In the genomic region with DNA sequence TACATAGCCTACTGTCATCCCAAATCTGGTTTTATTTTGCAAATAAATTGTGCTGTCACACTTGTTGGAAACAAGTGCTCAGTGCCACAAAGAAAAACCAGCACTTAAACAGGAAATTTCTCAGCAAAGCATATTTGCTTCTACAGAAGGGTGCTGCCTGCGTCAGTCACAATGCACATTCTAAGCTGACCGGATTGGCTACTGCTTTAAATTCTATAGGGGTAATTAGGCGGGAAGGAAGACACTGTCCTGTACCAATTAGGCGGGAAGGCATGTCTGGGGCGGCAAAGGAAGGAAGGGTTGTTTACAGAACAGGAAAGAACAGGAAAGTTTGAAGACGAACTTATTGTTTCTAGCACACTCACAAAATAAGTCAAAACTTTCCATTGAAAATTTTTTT, we compare ENCODE assay signal across 9 cellular contexts. TPM values are rescaled to one million over a fixed set of nuclear protein-coding genes. Genes with fewer than 3 reads are reported as not detected.
DNase-seq lines count a peak whose midpoint lies in the region; ATAC-seq and TF ChIP-seq lines count a peak whose summit lies in the region.
"Had no signal": no experiment of that assay in that cellular context is flagged by ENCODE, and none has a peak within 500 bp of the region (broad histone marks: within the 10 kb centered on the region; RNA-seq: fewer than 3 reads in every experiment).

No MANE protein-coding gene starts in this region.

- H3K27ac Mint-ChIP-seq in activated T-helper 2 cell treated with anti-CD3 and anti-CD28 coated beads, Interferon-gamma antibody, Interleukin-2, Interleukin-4, amounts not matched to agents 10 μg/mL and 5 μg/mL and 100 μg/mL, durations not matched to agents 14 hours and 24 hours and 36 hours: peak overlapping the region; percentile 97
- H3K27ac Mint-ChIP-seq in stimulated activated naive B cell treated with anti-CD40 and anti-IgM and Interleukin-4, amounts not matched to agents 10 μg/mL and 1 μg/mL and 100 μg/mL, for 72 hours: peak overlapping the region; percentile 89

- H3K9me2 ChIP-seq in hepatocyte (replicated peaks; ENCODE audit: insufficient read depth): no peaks in the 10 kb centered on the region

- H3K27ac ChIP-seq in KOPT-K1 (ENCODE audit: low read depth, low read length, poor library complexity, severe bottlenecking): peak overlapping the region; percentile 97
- no peak overlapping the region for H3K27ac ChIP-seq in hepatocyte
- H3K27ac ChIP-seq: A549 had no signal

- peaks cover 60% of the 10 kb centered on the region for H3K4me1 Mint-ChIP-seq in activated T-helper 2 cell treated with anti-CD3 and anti-CD28 coated beads, Interferon-gamma antibody, Interleukin-2, Interleukin-4, amounts not matched to agents 10 μg/mL and 5 μg/mL and 100 μg/mL, durations not matched to agents 14 hours and 24 hours and 36 hours (ENCODE audit: low read depth)
- peaks cover 44 to 71% of the 10 kb centered on the region in 2 donors for H3K4me1 Mint-ChIP-seq in stimulated activated naive B cell treated with anti-CD40 and anti-IgM and Interleukin-4, amounts not matched to agents 10 μg/mL and 1 μg/mL and 100 μg/mL, for 72 hours

- no peak overlapping the region for H2AFZ ChIP-seq in hepatocyte

- H3K4me3 Mint-ChIP-seq in activated T-helper 2 cell treated with anti-CD3 and anti-CD28 coated beads, Interferon-gamma antibody, Interleukin-2, Interleukin-4, amounts not matched to agents 10 μg/mL and 5 μg/mL and 100 μg/mL, durations not matched to agents 14 hours and 24 hours and 36 hours (ENCODE audit: low read depth): peak overlapping the region; percentile 88
- H3K4me3 Mint-ChIP-seq in stimulated activated naive B cell treated with anti-CD40 and anti-IgM and Interleukin-4, amounts not matched to agents 10 μg/mL and 1 μg/mL and 100 μg/mL, for 72 hours: peak overlapping the region; percentile 79 to 87

- H3K27me3 ChIP-seq in hepatocyte: no peaks in the 10 kb centered on the region

- intact Hi-C loops in activated T-helper 2 cell treated with anti-CD3 and anti-CD28 coated beads, Interferon-gamma antibody, Interleukin-2, Interleukin-4, amounts not matched to agents 10 μg/mL and 5 μg/mL and 100 μg/mL, durations not matched to agents 14 hours and 24 hours and 36 hours (cut with micrococcal nuclease): loop anchor here (1.0 to 5.0 kb wide), 3 partner anchors 34 to 1250 kb away; a partner anchor contains a TSS

- H3K9me3 Mint-ChIP-seq in activated T-helper 2 cell treated with anti-CD3 and anti-CD28 coated beads, Interferon-gamma antibody, Interleukin-2, Interleukin-4, amounts not matched to agents 10 μg/mL and 5 μg/mL and 100 μg/mL, durations not matched to agents 14 hours and 24 hours and 36 hours: no peaks in the 10 kb centered on the region
- H3K9me3 Mint-ChIP-seq in stimulated activated naive B cell treated with anti-CD40 and anti-IgM and Interleukin-4, amounts not matched to agents 10 μg/mL and 1 μg/mL and 100 μg/mL, for 72 hours: no peaks in the 10 kb centered on the region

- peaks cover 81% of the 10 kb centered on the region for H3K36me3 Mint-ChIP-seq in activated T-helper 2 cell treated with anti-CD3 and anti-CD28 coated beads, Interferon-gamma antibody, Interleukin-2, Interleukin-4, amounts not matched to agents 10 μg/mL and 5 μg/mL and 100 μg/mL, durations not matched to agents 14 hours and 24 hours and 36 hours (ENCODE audit: low read depth)
- H3K36me3 Mint-ChIP-seq in stimulated activated naive B cell treated with anti-CD40 and anti-IgM and Interleukin-4, amounts not matched to agents 10 μg/mL and 1 μg/mL and 100 μg/mL, for 72 hours: peaks cover 38 to 54% of the 10 kb centered on the region in 2 donors

- DNase-seq in SIG-M5 treated with dmso at 0.1 percent for 504 hours (lab: John Stamatoyannopoulos, UW; ENCODE audit: unreplicated experiment) (peak; percentile 16), SIG-M5 (lab: John Stamatoyannopoulos, UW) (no peak), hepatocyte (ENCODE audit: low spot score) (no peak), NCI-H345 (lab: John Stamatoyannopoulos, UW) (no peak)
- peak; percentile 66 for DNase-seq in activated T-helper 2 cell treated with anti-CD3 and anti-CD28 coated beads, Interferon-gamma antibody, Interleukin-2, Interleukin-4, amounts not matched to agents 10 μg/mL and 5 μg/mL and 100 μg/mL, durations not matched to agents 14 hours and 24 hours and 36 hours (ENCODE audit: low spot score)
- peak; percentile 56 for DNase-seq in stimulated activated naive B cell treated with anti-CD40 and anti-IgM and Interleukin-4, amounts not matched to agents 10 μg/mL and 1 μg/mL and 100 μg/mL, for 72 hours

- H3K36me3 ChIP-seq in KOPT-K1 (ENCODE audit: insufficient read depth, low read length) (peaks cover 40% of the 10 kb centered on the region), hepatocyte (replicated peaks; ENCODE audit: insufficient read depth, low read depth) (no peaks in the 10 kb centered on the region)

- peaks cover 49% of the 10 kb centered on the region for H3K79me2 ChIP-seq in hepatocyte

- H4K20me1 ChIP-seq in hepatocyte (ENCODE audit: insufficient read depth, poor library complexity, severe bottlenecking): no peaks in the 10 kb centered on the region

- no peaks in the 10 kb centered on the region for H3K9me3 ChIP-seq in KOPT-K1 (ENCODE audit: insufficient read depth, low read length, poor library complexity, severe bottlenecking)
- H3K9me3 ChIP-seq in hepatocyte (ENCODE audit: low read depth): no peaks in the 10 kb centered on the region
- H3K9me3 ChIP-seq: A549 had no signal

- H3K4me2 ChIP-seq in hepatocyte: peak overlapping the region; percentile 73
- H3K4me2 ChIP-seq: A549 had no signal

- 55% methylated on average over 6 of the region's 6 CpGs for WGBS in hepatocyte (ENCODE audit: low lambda C conversion rate, missing lambda C conversion rate)

- no peak for TF ChIP-seq CTCF in hepatocyte (IDR thresholded peaks at IDR 0.05; ENCODE audit: poor library complexity)

- peak overlapping the region; percentile 32 for H3K4me3 ChIP-seq in hepatocyte
- H3K4me3 ChIP-seq: A549 had no signal

- ATAC-seq in stimulated activated naive B cell treated with anti-CD40 and anti-IgM and Interleukin-4, amounts not matched to agents 10 μg/mL and 1 μg/mL and 100 μg/mL, for 72 hours (replicated peaks): peak; percentile 60
- no peak for ATAC-seq in HG03025 (IDR thresholded peaks at IDR 0.05; ENCODE audit: low FRiP score, unreplicated experiment)
- ATAC-seq: A549 had no signal

- no peaks in the 10 kb centered on the region for H3K27me3 Mint-ChIP-seq in activated T-helper 2 cell treated with anti-CD3 and anti-CD28 coated beads, Interferon-gamma antibody, Interleukin-2, Interleukin-4, amounts not matched to agents 10 μg/mL and 5 μg/mL and 100 μg/mL, durations not matched to agents 14 hours and 24 hours and 36 hours (ENCODE audit: low read depth)
- H3K27me3 Mint-ChIP-seq in stimulated activated naive B cell treated with anti-CD40 and anti-IgM and Interleukin-4, amounts not matched to agents 10 μg/mL and 1 μg/mL and 100 μg/mL, for 72 hours: no peaks in the 10 kb centered on the region

- peaks cover 22% of the 10 kb centered on the region for H3K4me1 ChIP-seq in hepatocyte (ENCODE audit: insufficient read depth)
- H3K4me1 ChIP-seq: A549 had no signal

RNA-seq across cellular contexts. Expression of a gene that starts 2.8 kb away (rescaled TPM):
- 108 and 113 TPM in 2 replicates for total RNA-seq in activated T-helper 2 cell treated with anti-CD3 and anti-CD28 coated beads, Interferon-gamma antibody, Interleukin-2, Interleukin-4, amounts not matched to agents 10 μg/mL and 5 μg/mL and 100 μg/mL, durations not matched to agents 14 hours and 24 hours and 36 hours
- total RNA-seq in hepatocyte: 22.2 and 25.1 TPM in 2 replicates
- polyA plus RNA-seq in hepatocyte: 31.8 and 35.6 TPM in 2 replicates

Comparison
In these comparisons a context has a peak if more than half of its experiments do, and no peak if none do; other contexts are left out.
1. DNase-seq: peak in SIG-M5 treated with dmso at 0.1 percent for 504 hours (single experiment), activated T-helper 2 cell treated with anti-CD3 and anti-CD28 coated beads, Interferon-gamma antibody, Interleukin-2, Interleukin-4, amounts not matched to agents 10 μg/mL and 5 μg/mL and 100 μg/mL, durations not matched to agents 14 hours and 24 hours and 36 hours (single experiment) and stimulated activated naive B cell treated with anti-CD40 and anti-IgM and Interleukin-4, amounts not matched to agents 10 μg/mL and 1 μg/mL and 100 μg/mL, for 72 hours (single experiment); none in SIG-M5 (single experiment), hepatocyte (single experiment) and NCI-H345 (single experiment).